In genomic region chr6:139877828-139878405, GRCh38 we compare ENCODE assay signal across 15 cellular contexts.
DNase-seq lines count a peak whose midpoint lies in the region; ATAC-seq and TF ChIP-seq lines count a peak whose summit lies in the region.
"Had no signal": no experiment of that assay in that cellular context is flagged by ENCODE, and none has a peak within 500 bp of the region (broad histone marks: within the 10 kb centered on the region; RNA-seq: fewer than 3 reads in every experiment).

No MANE protein-coding gene starts in this region.

- intact Hi-C loops in natural killer cell (cut with micrococcal nuclease) (no loop called here), body of pancreas (cut with DNase I) (no loop called here), aorta (cut with DNase I) (no loop called here), psoas muscle (cut with DNase I) (no loop called here)

- H3K4me3 Mint-ChIP-seq in natural killer cell treated with Interleukin-12 subunit alpha and Interleukin-12 subunit beta and Interleukin-15 and Interleukin-18, amount 100 ng/mL, for 72 hours: no peak overlapping the region
- H3K4me3 Mint-ChIP-seq in natural killer cell: no peak overlapping the region
- H3K4me3 Mint-ChIP-seq: GM23338 had no signal

- H3K27ac ChIP-seq in body of pancreas: no peak overlapping the region
- no peak overlapping the region for H3K27ac ChIP-seq in liver (ENCODE audit: low read depth in 1 of 2, low read length in 2 of 2)
- H3K27ac ChIP-seq in aorta (ENCODE audit: low read depth in 1 of 2, low read length in 2 of 2): no peak overlapping the region
- no peak overlapping the region for H3K27ac ChIP-seq in psoas muscle
- H3K27ac ChIP-seq: 22Rv1, BLaER1 had no signal

- peaks cover 1% of the 10 kb centered on the region for H3K4me1 ChIP-seq in body of pancreas
- H3K4me1 ChIP-seq in liver (ENCODE audit: control insufficient read depth in 4 of 4, insufficient read depth in 4 of 4, low read length in 3 of 4): peaks cover 0 to 7% (median 2%) of the 10 kb centered on the region in 4 donors
- H3K4me1 ChIP-seq in aorta (ENCODE audit: control insufficient read depth in 1 of 2, insufficient read depth in 2 of 2, low read length in 2 of 2): peaks cover under 1 to 4% of the 10 kb centered on the region in 2 donors
- H3K4me1 ChIP-seq in psoas muscle: peaks cover 11% of the 10 kb centered on the region

- H3K9me3 ChIP-seq in body of pancreas (no peaks in the 10 kb centered on the region), liver (ENCODE audit: control insufficient read depth in 4 of 4, low read length in 3 of 4) (no peaks in the 10 kb centered on the region), aorta (ENCODE audit: control insufficient read depth, low read length) (no peaks in the 10 kb centered on the region), psoas muscle (no peaks in the 10 kb centered on the region)
- H3K9me3 ChIP-seq: BLaER1 had no signal

- no peak overlapping the region for H3K9ac ChIP-seq in liver (ENCODE audit: low read depth in 1 of 2, low read length in 2 of 2)
- H3K9ac ChIP-seq: BLaER1 had no signal

- no peak for DNase-seq in natural killer cell treated with Interleukin-12 subunit alpha and Interleukin-12 subunit beta and Interleukin-15 and Interleukin-18, amount 100 ng/mL, for 72 hours (ENCODE audit: low spot score)
- DNase-seq in natural killer cell (no peak), body of pancreas (peak; percentile 11 to 55 (median 18)), aorta (no peak), omental fat pad (ENCODE audit: low spot score) (no peak), psoas muscle (no peak)
- DNase-seq: GF-D8, NCI-H1048, NCI-H226, SIG-M5 had no signal

- H3K9me3 Mint-ChIP-seq in natural killer cell treated with Interleukin-12 subunit alpha and Interleukin-12 subunit beta and Interleukin-15 and Interleukin-18, amount 100 ng/mL, for 72 hours: no peaks in the 10 kb centered on the region
- no peaks in the 10 kb centered on the region for H3K9me3 Mint-ChIP-seq in natural killer cell

- TF ChIP-seq CTCF in natural killer cell (IDR thresholded peaks at IDR 0.05): no peak
- TF ChIP-seq CTCF in body of pancreas (IDR thresholded peaks at IDR 0.05): peak in 3 of 7 experiments; percentile 14 to 31 (median 23)
- no peak for TF ChIP-seq CTCF in liver (IDR thresholded peaks at IDR 0.05; ENCODE audit: low read depth, low read length, missing input control)
- no peak for TF ChIP-seq CTCF in omental fat pad (IDR thresholded peaks at IDR 0.05)
- no peak for TF ChIP-seq CTCF in psoas muscle (IDR thresholded peaks at IDR 0.05)

- H3K4me3 ChIP-seq in body of pancreas (no peak overlapping the region), liver (ENCODE audit: low read depth in 1 of 3, low read length in 3 of 3) (no peak overlapping the region), aorta (ENCODE audit: low read length in 2 of 2) (no peak overlapping the region), psoas muscle (no peak overlapping the region)
- H3K4me3 ChIP-seq: BLaER1, GM23338 had no signal

- H3K27me3 ChIP-seq in body of pancreas (no peaks in the 10 kb centered on the region), liver (ENCODE audit: control insufficient read depth in 4 of 4, insufficient read depth in 4 of 4, low read length in 3 of 4) (no peaks in the 10 kb centered on the region), aorta (ENCODE audit: control insufficient read depth in 1 of 2, insufficient read depth in 2 of 2, low read length in 1 of 2) (no peaks in the 10 kb centered on the region), psoas muscle (ENCODE audit: insufficient read depth in 3 of 3, low read length in 2 of 3) (no peaks in the 10 kb centered on the region)
- H3K27me3 ChIP-seq: BLaER1 had no signal

- no peaks in the 10 kb centered on the region for H3K36me3 Mint-ChIP-seq in natural killer cell treated with Interleukin-12 subunit alpha and Interleukin-12 subunit beta and Interleukin-15 and Interleukin-18, amount 100 ng/mL, for 72 hours
- no peaks in the 10 kb centered on the region for H3K36me3 Mint-ChIP-seq in natural killer cell

- H3K36me3 ChIP-seq in body of pancreas (replicated peaks in 1 of 2; ENCODE audit: insufficient read depth in 1 of 2, low read depth in 2 of 2) (no peaks in the 10 kb centered on the region), liver (ENCODE audit: control insufficient read depth in 4 of 4, insufficient read depth in 3 of 4, low read depth in 1 of 4, low read length in 3 of 4) (no peaks in the 10 kb centered on the region), aorta (ENCODE audit: control insufficient read depth in 1 of 2, insufficient read depth in 2 of 2, low read length in 1 of 2) (no peaks in the 10 kb centered on the region), psoas muscle (ENCODE audit: insufficient read depth in 1 of 2, low read depth in 1 of 2) (no peaks in the 10 kb centered on the region)
- H3K36me3 ChIP-seq: BLaER1 had no signal

- peak; percentile 41 to 43 for ATAC-seq in natural killer cell treated with Interleukin-12 subunit alpha and Interleukin-12 subunit beta and Interleukin-15 and Interleukin-18, amount 100 ng/mL, for 72 hours
- ATAC-seq in natural killer cell (no peak), body of pancreas (no peak), aorta (ENCODE audit: low FRiP score) (peak; percentile 7), omental fat pad (ENCODE audit: low FRiP score) (no peak), psoas muscle (no peak), HG02973 (IDR thresholded peaks at IDR 0.05; ENCODE audit: unreplicated experiment) (no peak)
- ATAC-seq: GM23338 had no signal

- peak; percentile 58 to 62 for TF ChIP-seq RAD21 in liver (IDR thresholded peaks at IDR 0.05)

- no peak for TF ChIP-seq POLR2A in body of pancreas (IDR thresholded peaks at IDR 0.05)

- 66 to 81% methylated on average over 6 to 8 of the region's 8 CpGs for WGBS in body of pancreas, 2 donors
- 86% methylated on average over 8 of the region's 8 CpGs for WGBS in liver
- 95 to 97% methylated on average over 8 of the region's 8 CpGs for WGBS in aorta, 2 donors
- 96% methylated on average over 8 of the region's 8 CpGs for WGBS in psoas muscle, 3 donors

- H3K4me1 Mint-ChIP-seq in natural killer cell treated with Interleukin-12 subunit alpha and Interleukin-12 subunit beta and Interleukin-15 and Interleukin-18, amount 100 ng/mL, for 72 hours (ENCODE audit: low read depth in 2 of 2): no peaks in the 10 kb centered on the region
- H3K4me1 Mint-ChIP-seq in natural killer cell: no peaks in the 10 kb centered on the region

- no peak overlapping the region for H3K27ac Mint-ChIP-seq in natural killer cell treated with Interleukin-12 subunit alpha and Interleukin-12 subunit beta and Interleukin-15 and Interleukin-18, amount 100 ng/mL, for 72 hours
- no peak overlapping the region for H3K27ac Mint-ChIP-seq in natural killer cell
- H3K27ac Mint-ChIP-seq: GM23338 had no signal

- H3K27me3 Mint-ChIP-seq in natural killer cell treated with Interleukin-12 subunit alpha and Interleukin-12 subunit beta and Interleukin-15 and Interleukin-18, amount 100 ng/mL, for 72 hours: peaks cover 2 to 13% of the 10 kb centered on the region in 2 donors
- H3K27me3 Mint-ChIP-seq in natural killer cell (ENCODE audit: low read depth in 2 of 2): peaks cover 0 to 4% of the 10 kb centered on the region in 2 donors

TF ChIP-seq in liver, 16 proteins besides CTCF, POLR2A, EP300 and RAD21:
- TF ChIP-seq NR2F2 (IDR thresholded peaks at IDR 0.05) (no peak), HNF4A (conservative IDR thresholded peaks at IDR 0.05) (peak in 1 of 2 donors; percentile 53), ATF3 (IDR thresholded peaks at IDR 0.05) (no peak)
TF ChIP-seq in liver: peak in this region for 1.

Comparison
In these comparisons a context has a peak if more than half of its experiments do, and no peak if none do; other contexts are left out.
1. ATAC-seq: peak in natural killer cell treated with Interleukin-12 subunit alpha and Interleukin-12 subunit beta and Interleukin-15 and Interleukin-18, amount 100 ng/mL, for 72 hours (2 of 2) and aorta (single experiment); none in natural killer cell (0 of 3), body of pancreas (single experiment), omental fat pad (single experiment), psoas muscle (0 of 4) and HG02973 (single experiment).
2. DNase-seq: peak in body of pancreas (4 of 4); none in natural killer cell treated with Interleukin-12 subunit alpha and Interleukin-12 subunit beta and Interleukin-15 and Interleukin-18, amount 100 ng/mL, for 72 hours (single experiment), natural killer cell (single experiment), aorta (0 of 2), omental fat pad (single experiment) and psoas muscle (0 of 2).